1 cellular context compared by ENCODE assay signal in the genomic region with DNA sequence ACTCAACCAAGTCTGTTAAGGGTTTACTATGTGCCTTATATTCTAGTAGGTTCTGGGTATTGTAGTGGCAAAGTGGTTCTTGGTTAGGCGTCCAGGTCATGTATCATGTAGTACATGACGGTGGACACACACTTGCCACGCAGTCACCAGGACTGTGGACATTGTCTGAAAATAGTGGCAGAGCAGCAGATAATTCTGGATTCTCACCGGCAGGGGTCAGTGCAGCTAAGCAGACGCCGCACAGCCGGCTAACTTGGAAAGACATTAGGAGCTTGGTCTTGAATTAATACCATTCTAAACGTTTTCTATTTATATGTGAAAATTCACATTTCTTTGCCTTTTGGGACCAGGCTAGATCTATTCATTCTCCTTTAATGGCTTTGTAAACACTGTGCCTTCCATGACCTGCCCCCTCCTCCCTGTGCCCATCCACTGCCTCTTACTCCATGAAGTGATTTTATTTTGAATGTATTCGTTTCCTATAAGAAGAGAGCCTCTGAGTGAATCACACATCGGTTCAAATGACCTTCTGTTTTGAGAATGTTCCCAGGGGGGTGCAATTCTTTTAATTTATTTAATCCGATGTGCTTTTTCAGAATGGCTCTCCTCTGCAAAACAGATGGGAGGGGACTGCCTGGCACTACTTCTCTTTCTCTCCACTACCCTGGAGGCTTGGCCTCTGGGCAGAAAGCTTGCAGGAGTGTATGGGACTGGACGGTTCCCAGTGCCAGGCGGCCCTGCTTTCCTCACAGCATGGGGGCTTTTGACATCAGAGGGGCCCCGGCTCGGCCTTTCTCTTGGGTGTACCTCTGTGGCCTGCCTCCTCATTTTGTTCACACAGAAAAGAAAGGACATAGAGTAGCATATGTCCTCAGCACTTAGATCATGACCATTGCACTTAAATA.
TF ChIP-seq lines count a peak whose summit lies in the region.

No MANE protein-coding gene starts in this region.

TF ChIP-seq in WTC11, 78 proteins besides CTCF, POLR2A, EP300 and RAD21 (continued from another document):
- TF ChIP-seq, protein P1, sequence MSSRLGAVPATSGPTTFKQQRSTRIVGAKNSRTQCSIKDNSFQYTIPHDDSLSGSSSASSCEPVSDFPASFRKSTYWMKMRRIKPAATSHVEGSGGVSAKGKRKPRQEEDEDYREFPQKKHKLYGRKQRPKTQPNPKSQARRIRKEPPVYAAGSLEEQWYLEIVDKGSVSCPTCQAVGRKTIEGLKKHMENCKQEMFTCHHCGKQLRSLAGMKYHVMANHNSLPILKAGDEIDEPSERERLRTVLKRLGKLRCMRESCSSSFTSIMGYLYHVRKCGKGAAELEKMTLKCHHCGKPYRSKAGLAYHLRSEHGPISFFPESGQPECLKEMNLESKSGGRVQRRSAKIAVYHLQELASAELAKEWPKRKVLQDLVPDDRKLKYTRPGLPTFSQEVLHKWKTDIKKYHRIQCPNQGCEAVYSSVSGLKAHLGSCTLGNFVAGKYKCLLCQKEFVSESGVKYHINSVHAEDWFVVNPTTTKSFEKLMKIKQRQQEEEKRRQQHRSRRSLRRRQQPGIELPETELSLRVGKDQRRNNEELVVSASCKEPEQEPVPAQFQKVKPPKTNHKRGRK (CRISPR knock-in tag; IDR thresholded peaks at IDR 0.05; ENCODE audit: borderline replicate concordance): no peak
- TF ChIP-seq SP1 (CRISPR knock-in tag; conservative IDR thresholded peaks at IDR 0.05): no peak
